In the genomic region with DNA sequence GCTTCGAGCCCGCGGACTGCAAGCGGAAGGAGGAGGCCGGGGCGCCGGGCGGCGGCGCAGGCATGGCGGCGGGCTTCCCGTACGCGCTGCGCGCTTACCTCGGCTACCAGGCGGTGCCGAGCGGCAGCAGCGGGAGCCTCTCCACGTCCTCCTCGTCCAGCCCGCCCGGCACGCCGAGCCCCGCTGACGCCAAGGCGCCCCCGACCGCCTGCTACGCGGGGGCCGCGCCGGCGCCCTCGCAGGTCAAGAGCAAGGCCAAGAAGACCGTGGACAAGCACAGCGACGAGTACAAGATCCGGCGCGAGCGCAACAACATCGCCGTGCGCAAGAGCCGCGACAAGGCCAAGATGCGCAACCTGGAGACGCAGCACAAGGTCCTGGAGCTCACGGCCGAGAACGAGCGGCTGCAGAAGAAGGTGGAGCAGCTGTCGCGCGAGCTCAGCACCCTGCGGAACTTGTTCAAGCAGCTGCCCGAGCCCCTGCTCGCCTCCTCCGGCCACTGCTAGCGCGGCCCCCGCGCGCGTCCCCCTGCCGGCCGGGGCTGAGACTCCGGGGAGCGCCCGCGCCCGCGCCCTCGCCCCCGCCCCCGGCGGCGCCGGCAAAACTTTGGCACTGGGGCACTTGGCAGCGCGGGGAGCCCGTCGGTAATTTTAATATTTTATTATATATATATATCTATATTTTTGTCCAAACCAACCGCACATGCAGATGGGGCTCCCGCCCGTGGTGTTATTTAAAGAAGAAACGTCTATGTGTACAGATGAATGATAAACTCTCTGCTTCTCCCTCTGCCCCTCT, we compare ENCODE assay signal across 1 cellular context.
A peak's percentile ranks its signal among the peaks of the same experiment; 100 is the strongest.
TF ChIP-seq lines count a peak whose summit lies in the region.

No MANE protein-coding gene starts in this region.

TF ChIP-seq in K562, 482 proteins besides CTCF, POLR2A, EP300 and RAD21 (continued from another document and continues in another):
- TF ChIP-seq, protein P1, sequence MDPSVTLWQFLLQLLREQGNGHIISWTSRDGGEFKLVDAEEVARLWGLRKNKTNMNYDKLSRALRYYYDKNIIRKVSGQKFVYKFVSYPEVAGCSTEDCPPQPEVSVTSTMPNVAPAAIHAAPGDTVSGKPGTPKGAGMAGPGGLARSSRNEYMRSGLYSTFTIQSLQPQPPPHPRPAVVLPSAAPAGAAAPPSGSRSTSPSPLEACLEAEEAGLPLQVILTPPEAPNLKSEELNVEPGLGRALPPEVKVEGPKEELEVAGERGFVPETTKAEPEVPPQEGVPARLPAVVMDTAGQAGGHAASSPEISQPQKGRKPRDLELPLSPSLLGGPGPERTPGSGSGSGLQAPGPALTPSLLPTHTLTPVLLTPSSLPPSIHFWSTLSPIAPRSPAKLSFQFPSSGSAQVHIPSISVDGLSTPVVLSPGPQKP (CRISPR knock-in tag; IDR thresholded peaks at IDR 0.05), result no peak
- TF ChIP-seq KLF13 (tag; IDR thresholded peaks at IDR 0.05; ENCODE audit: borderline replicate concordance, low read depth), result no peak
- peak; percentile 88 for TF ChIP-seq ZNF282 (CRISPR knock-in tag; IDR thresholded peaks at IDR 0.05)
- TF ChIP-seq EGR1 (conservative IDR thresholded peaks at IDR 0.05), result peak; percentile 43
- no peak for TF ChIP-seq EHMT2 (IDR thresholded peaks at IDR 0.05)
- TF ChIP-seq ZNF239 (CRISPR knock-in tag; IDR thresholded peaks at IDR 0.05), result no peak
- 0 out of 2 replicates have a peak, but pooled peaks have one; percentile 35 for TF ChIP-seq CBFB (CRISPR knock-in tag; IDR thresholded peaks at IDR 0.05)
- no peak for TF ChIP-seq CHAMP1 (IDR thresholded peaks at IDR 0.05)
- no peak for TF ChIP-seq HMG20B (CRISPR knock-in tag; IDR thresholded peaks at IDR 0.05)
- TF ChIP-seq ZNF584 (CRISPR knock-in tag; IDR thresholded peaks at IDR 0.05; ENCODE audit: low read depth), result no peak
- TF ChIP-seq VEZF1 (CRISPR knock-in tag; IDR thresholded peaks at IDR 0.05), result peak; percentile 48
- no peak for TF ChIP-seq TSC22D4 (tag; IDR thresholded peaks at IDR 0.05)
- TF ChIP-seq RBM25 (IDR thresholded peaks at IDR 0.05; ENCODE audit: low read depth, low read length, severe bottlenecking), result no peak
- peak; percentile 62 for TF ChIP-seq HMGXB4 (CRISPR knock-in tag; IDR thresholded peaks at IDR 0.05)
- TF ChIP-seq KLF10 (CRISPR knock-in tag; IDR thresholded peaks at IDR 0.05), result no peak
- no peak for TF ChIP-seq TARDBP (IDR thresholded peaks at IDR 0.05)
- peak; percentile 31; the same call in 1 of the 2 replicates for TF ChIP-seq CREM (IDR thresholded peaks at IDR 0.05; ENCODE audit: low read depth)
- TF ChIP-seq, protein P2, sequence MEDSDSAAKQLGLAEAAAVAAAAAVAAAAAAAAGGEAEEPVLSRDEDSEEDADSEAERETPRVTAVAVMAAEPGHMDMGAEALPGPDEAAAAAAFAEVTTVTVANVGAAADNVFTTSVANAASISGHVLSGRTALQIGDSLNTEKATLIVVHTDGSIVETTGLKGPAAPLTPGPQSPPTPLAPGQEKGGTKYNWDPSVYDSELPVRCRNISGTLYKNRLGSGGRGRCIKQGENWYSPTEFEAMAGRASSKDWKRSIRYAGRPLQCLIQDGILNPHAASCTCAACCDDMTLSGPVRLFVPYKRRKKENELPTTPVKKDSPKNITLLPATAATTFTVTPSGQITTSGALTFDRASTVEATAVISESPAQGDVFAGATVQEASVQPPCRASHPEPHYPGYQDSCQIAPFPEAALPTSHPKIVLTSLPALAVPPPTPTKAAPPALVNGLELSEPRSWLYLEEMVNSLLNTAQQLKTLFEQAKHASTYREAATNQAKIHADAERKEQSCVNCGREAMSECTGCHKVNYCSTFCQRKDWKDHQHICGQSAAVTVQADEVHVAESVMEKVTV (CRISPR knock-in tag; IDR thresholded peaks at IDR 0.05), result no peak
- TF ChIP-seq, protein P3, sequence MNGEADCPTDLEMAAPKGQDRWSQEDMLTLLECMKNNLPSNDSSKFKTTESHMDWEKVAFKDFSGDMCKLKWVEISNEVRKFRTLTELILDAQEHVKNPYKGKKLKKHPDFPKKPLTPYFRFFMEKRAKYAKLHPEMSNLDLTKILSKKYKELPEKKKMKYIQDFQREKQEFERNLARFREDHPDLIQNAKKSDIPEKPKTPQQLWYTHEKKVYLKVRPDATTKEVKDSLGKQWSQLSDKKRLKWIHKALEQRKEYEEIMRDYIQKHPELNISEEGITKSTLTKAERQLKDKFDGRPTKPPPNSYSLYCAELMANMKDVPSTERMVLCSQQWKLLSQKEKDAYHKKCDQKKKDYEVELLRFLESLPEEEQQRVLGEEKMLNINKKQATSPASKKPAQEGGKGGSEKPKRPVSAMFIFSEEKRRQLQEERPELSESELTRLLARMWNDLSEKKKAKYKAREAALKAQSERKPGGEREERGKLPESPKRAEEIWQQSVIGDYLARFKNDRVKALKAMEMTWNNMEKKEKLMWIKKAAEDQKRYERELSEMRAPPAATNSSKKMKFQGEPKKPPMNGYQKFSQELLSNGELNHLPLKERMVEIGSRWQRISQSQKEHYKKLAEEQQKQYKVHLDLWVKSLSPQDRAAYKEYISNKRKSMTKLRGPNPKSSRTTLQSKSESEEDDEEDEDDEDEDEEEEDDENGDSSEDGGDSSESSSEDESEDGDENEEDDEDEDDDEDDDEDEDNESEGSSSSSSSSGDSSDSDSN (IDR thresholded peaks at IDR 0.05; ENCODE audit: borderline replicate concordance in 1 of 2, low read depth in 2 of 2, low read length in 2 of 2), result peak; percentile 69 to 86; a peak in 3 of 4 replicates
- no peak for TF ChIP-seq EZH2 (IDR thresholded peaks at IDR 0.05; ENCODE audit: borderline replicate concordance, low read depth, low read length)
- TF ChIP-seq ARID2 (IDR thresholded peaks at IDR 0.05), result no peak
- TF ChIP-seq HBP1 (CRISPR knock-in tag; IDR thresholded peaks at IDR 0.05), result no peak
- no peak for TF ChIP-seq POLR3A (IDR thresholded peaks at IDR 0.05; ENCODE audit: borderline replicate concordance, extremely low read depth, insufficient read depth, insufficient read length)
- TF ChIP-seq E2F4 (CRISPR knock-in tag; IDR thresholded peaks at IDR 0.05; ENCODE audit: low read depth), result peak; percentile 75; the same call in 1 of the 2 replicates
- no peak for TF ChIP-seq POLR3G (IDR thresholded peaks at IDR 0.05; ENCODE audit: extremely low read depth, insufficient read length, insufficient replicate concordance)
- TF ChIP-seq NCOA4 (IDR thresholded peaks at IDR 0.05; ENCODE audit: partially characterized antibody), result no peak
- no peak for TF ChIP-seq NFIX (CRISPR knock-in tag; IDR thresholded peaks at IDR 0.05; ENCODE audit: low read depth)
- TF ChIP-seq ZNF197 (CRISPR knock-in tag; IDR thresholded peaks at IDR 0.05; ENCODE audit: low read depth), result no peak
- TF ChIP-seq CREB3L1 (IDR thresholded peaks at IDR 0.05; ENCODE audit: borderline replicate concordance, low read depth), result no peak
- TF ChIP-seq, protein P4, sequence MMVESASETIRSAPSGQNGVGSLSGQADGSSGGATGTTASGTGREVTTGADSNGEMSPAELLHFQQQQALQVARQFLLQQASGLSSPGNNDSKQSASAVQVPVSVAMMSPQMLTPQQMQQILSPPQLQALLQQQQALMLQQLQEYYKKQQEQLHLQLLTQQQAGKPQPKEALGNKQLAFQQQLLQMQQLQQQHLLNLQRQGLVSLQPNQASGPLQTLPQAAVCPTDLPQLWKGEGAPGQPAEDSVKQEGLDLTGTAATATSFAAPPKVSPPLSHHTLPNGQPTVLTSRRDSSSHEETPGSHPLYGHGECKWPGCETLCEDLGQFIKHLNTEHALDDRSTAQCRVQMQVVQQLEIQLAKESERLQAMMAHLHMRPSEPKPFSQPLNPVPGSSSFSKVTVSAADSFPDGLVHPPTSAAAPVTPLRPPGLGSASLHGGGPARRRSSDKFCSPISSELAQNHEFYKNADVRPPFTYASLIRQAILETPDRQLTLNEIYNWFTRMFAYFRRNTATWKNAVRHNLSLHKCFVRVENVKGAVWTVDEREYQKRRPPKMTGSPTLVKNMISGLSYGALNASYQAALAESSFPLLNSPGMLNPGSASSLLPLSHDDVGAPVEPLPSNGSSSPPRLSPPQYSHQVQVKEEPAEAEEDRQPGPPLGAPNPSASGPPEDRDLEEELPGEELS (CRISPR knock-in tag; IDR thresholded peaks at IDR 0.05; ENCODE audit: borderline replicate concordance), result no peak
- no peak; the same call in 1 of the 2 replicates for TF ChIP-seq MYC (IDR thresholded peaks at IDR 0.05; ENCODE audit: low read depth, low read length)
- TF ChIP-seq MYC (CRISPR knock-in tag; IDR thresholded peaks at IDR 0.05; ENCODE audit: borderline replicate concordance, low read depth), result no peak
- TF ChIP-seq ARHGAP35 (IDR thresholded peaks at IDR 0.05; ENCODE audit: partially characterized antibody), result no peak
- no peak for TF ChIP-seq ZNF212 (CRISPR knock-in tag; IDR thresholded peaks at IDR 0.05)
- peak; percentile 68; the same call in 1 of the 2 replicates for TF ChIP-seq BRD4 (IDR thresholded peaks at IDR 0.05)
- peak; percentile 55 for TF ChIP-seq SUPT5H (IDR thresholded peaks at IDR 0.05)
- TF ChIP-seq ZEB2 (IDR thresholded peaks at IDR 0.05), result no peak
- no peak for TF ChIP-seq SMARCA5 (IDR thresholded peaks at IDR 0.05)
- TF ChIP-seq, protein P5, sequence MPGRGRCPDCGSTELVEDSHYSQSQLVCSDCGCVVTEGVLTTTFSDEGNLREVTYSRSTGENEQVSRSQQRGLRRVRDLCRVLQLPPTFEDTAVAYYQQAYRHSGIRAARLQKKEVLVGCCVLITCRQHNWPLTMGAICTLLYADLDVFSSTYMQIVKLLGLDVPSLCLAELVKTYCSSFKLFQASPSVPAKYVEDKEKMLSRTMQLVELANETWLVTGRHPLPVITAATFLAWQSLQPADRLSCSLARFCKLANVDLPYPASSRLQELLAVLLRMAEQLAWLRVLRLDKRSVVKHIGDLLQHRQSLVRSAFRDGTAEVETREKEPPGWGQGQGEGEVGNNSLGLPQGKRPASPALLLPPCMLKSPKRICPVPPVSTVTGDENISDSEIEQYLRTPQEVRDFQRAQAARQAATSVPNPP (IDR thresholded peaks at IDR 0.05; ENCODE audit: borderline replicate concordance, insufficient read depth, insufficient read length), result no peak
